Comparison of ENCODE assay signal across 17 cellular contexts in the genomic region with DNA sequence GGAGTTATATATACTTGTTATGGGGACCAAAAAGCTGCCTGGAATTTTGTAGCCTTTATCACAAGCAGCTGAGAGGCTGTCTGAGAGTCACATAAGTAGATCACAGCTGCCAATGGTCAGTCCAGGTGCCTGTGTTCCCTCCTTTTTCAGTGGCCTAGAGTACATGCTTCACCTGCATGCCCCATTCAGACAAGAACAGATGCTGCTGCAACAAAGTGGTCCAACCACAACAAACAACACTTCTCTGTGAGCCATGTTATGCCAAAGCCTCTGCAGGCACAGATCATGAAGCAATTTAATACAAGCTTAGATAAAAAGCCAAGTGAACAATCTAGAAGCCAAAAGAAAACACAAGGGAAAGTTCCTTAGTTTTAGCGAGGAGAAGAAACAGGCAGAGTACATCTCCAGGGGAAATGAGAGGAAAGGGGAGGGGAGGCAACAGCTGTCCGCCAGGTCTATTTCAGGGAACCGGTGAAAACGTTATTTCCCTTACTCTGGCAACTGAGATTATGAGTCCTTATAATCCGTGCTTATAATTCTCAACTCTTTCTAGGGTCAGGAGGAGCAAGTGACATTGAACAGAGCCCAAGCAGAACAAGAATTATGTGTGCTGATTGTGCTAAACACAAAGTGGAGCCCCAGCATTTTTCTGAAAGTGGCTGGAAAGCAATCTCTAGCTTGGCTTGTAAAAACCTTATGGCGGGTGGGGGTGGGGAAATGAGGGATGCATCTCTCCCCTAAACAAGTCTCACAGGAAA.
DNase-seq lines count a peak whose midpoint lies in the region; ATAC-seq and TF ChIP-seq lines count a peak whose summit lies in the region.
"Had no signal": no experiment of that assay in that cellular context is flagged by ENCODE, and none has a peak within 500 bp of the region (broad histone marks: within the 10 kb centered on the region; RNA-seq: fewer than 3 reads in every experiment).

No MANE protein-coding gene starts in this region.

- peaks cover 11% of the 10 kb centered on the region for H3K36me3 Mint-ChIP-seq in WTC11

- peaks cover 55% of the 10 kb centered on the region for H3K4me1 Mint-ChIP-seq in WTC11

- DNase-seq in NCI-H1694 treated with DMSO at 0.1 percent for 48 hours (lab: John Stamatoyannopoulos, UW) (peak; percentile 34), NCI-H1694 (lab: John Stamatoyannopoulos, UW) (no peak), WTC11 (ENCODE audit: low spot score) (no peak), medulla oblongata (ENCODE audit: extremely low spot score) (peak; percentile 59), HK-2 (ENCODE audit: unreplicated experiment) (no peak)
- no peak for DNase-seq in activated naive CD4-positive, alpha-beta T cell treated with Interleukin-2 at 50 U/mL for 16 hours
- DNase-seq: CD8-positive, alpha-beta memory T cell; colonic mucosa; mucosa of descending colon; NCI-H1436 treated with DMSO at 0.1 percent for 48 hours; right lobe of liver; stomach had no signal

- H3K9me3 Mint-ChIP-seq in WTC11: peaks cover 12% of the 10 kb centered on the region
- H3K9me3 Mint-ChIP-seq: CD8-positive, alpha-beta memory T cell had no signal

- POLR2A ChIA-PET in WTC11 (lab: Charles Lee): interaction anchor here (0.6 kb wide), 2 partner anchors 9 to 98 kb away, joined by 3 to 4 read pairs; no protein-coding TSS in a partner anchor

- CTCF ChIA-PET in WTC11 (lab: Charles Lee): interaction anchor here (0.7 kb wide), 1 partner anchor 127 kb away, joined by 3 read pairs; no protein-coding TSS in a partner anchor

- TF ChIP-seq CTCF in WTC11 (IDR thresholded peaks at IDR 0.05): no peak

- H3K4me3 Mint-ChIP-seq in WTC11: no peak overlapping the region
- H3K4me3 Mint-ChIP-seq: CD8-positive, alpha-beta memory T cell had no signal

- no peaks in the 10 kb centered on the region for H3K27me3 Mint-ChIP-seq in WTC11 (ENCODE audit: low read depth)
- H3K27me3 Mint-ChIP-seq: CD8-positive, alpha-beta memory T cell had no signal

- ATAC-seq in WTC11 (0 out of 2 replicates have a peak, but pooled peaks have one; percentile 18), HG03460 (IDR thresholded peaks at IDR 0.05; ENCODE audit: unreplicated experiment) (no peak)
- ATAC-seq: mucosa of descending colon, SK-N-SH treated with all-trans-retinoic acid at 6 μM for 48 hours had no signal

- peak overlapping the region; percentile 71; the same call in 1 of the 2 replicates for H3K27ac Mint-ChIP-seq in WTC11

- H3K27ac ChIP-seq in temporal lobe (ENCODE audit: low read depth, low read length): peak overlapping the region; percentile 97
- H3K27ac ChIP-seq: 22Rv1, colonic mucosa, right lobe of liver, VCaP had no signal

TF ChIP-seq in WTC11, 78 proteins besides CTCF, POLR2A, EP300 and RAD21:
- TF ChIP-seq RELA (CRISPR knock-in tag; IDR thresholded peaks at IDR 0.05; ENCODE audit: borderline replicate concordance): no peak
- TF ChIP-seq, protein P1, sequence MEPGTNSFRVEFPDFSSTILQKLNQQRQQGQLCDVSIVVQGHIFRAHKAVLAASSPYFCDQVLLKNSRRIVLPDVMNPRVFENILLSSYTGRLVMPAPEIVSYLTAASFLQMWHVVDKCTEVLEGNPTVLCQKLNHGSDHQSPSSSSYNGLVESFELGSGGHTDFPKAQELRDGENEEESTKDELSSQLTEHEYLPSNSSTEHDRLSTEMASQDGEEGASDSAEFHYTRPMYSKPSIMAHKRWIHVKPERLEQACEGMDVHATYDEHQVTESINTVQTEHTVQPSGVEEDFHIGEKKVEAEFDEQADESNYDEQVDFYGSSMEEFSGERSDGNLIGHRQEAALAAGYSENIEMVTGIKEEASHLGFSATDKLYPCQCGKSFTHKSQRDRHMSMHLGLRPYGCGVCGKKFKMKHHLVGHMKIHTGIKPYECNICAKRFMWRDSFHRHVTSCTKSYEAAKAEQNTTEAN (CRISPR knock-in tag; IDR thresholded peaks at IDR 0.05): 0 out of 2 replicates have a peak, but pooled peaks have one; percentile 32
- TF ChIP-seq, protein P2, sequence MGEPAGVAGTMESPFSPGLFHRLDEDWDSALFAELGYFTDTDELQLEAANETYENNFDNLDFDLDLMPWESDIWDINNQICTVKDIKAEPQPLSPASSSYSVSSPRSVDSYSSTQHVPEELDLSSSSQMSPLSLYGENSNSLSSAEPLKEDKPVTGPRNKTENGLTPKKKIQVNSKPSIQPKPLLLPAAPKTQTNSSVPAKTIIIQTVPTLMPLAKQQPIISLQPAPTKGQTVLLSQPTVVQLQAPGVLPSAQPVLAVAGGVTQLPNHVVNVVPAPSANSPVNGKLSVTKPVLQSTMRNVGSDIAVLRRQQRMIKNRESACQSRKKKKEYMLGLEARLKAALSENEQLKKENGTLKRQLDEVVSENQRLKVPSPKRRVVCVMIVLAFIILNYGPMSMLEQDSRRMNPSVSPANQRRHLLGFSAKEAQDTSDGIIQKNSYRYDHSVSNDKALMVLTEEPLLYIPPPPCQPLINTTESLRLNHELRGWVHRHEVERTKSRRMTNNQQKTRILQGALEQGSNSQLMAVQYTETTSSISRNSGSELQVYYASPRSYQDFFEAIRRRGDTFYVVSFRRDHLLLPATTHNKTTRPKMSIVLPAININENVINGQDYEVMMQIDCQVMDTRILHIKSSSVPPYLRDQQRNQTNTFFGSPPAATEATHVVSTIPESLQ (CRISPR knock-in tag; IDR thresholded peaks at IDR 0.05): no peak

Comparison
In these comparisons a context has a peak if more than half of its experiments do, and no peak if none do; other contexts are left out.
1. DNase-seq: peak in NCI-H1694 treated with DMSO at 0.1 percent for 48 hours (single experiment) and medulla oblongata (single experiment); none in NCI-H1694 (single experiment), WTC11 (single experiment), activated naive CD4-positive, alpha-beta T cell treated with Interleukin-2 at 50 U/mL for 16 hours (single experiment) and HK-2 (single experiment).